ENCODE assay signal across 8 cellular contexts in genomic region chr1:230976825-230977747, GRCh38. TPM values are rescaled to one million over a fixed set of nuclear protein-coding genes. Genes with fewer than 3 reads are reported as not detected.
DNase-seq lines count a peak whose midpoint lies in the region; ATAC-seq and TF ChIP-seq lines count a peak whose summit lies in the region.

No MANE protein-coding gene starts in this region.

- TF ChIP-seq POLR2A in uterus (IDR thresholded peaks at IDR 0.05): no peak

- DNase-seq in Kasumi-1 (lab: John Stamatoyannopoulos, UW) (peak; percentile 19 to 44), lower lobe of right lung (no peak), uterus (no peak), left lobe of liver (ENCODE audit: low spot score) (no peak)
- DNase-seq in activated effector memory CD4-positive, alpha-beta T cell treated with Interleukin-2 at 50 U/mL for 16 hours: peak; percentile 12

- intact Hi-C loops in lower lobe of right lung (cut with DNase I) (no loop called here), uterus (cut with DNase I; ENCODE audit: low total_unique reads) (no loop called here)

- H3K27me3 ChIP-seq in lower lobe of right lung (ENCODE audit: low read depth) (no peaks in the 10 kb centered on the region), uterus (no peaks in the 10 kb centered on the region)

- ATAC-seq in lower lobe of right lung (no peak), GM18867 (IDR thresholded peaks at IDR 0.05; ENCODE audit: unreplicated experiment) (no peak), GM18502 (IDR thresholded peaks at IDR 0.05; ENCODE audit: poor library complexity, unreplicated experiment) (no peak), left lobe of liver (no peak)

- peaks cover 49% of the 10 kb centered on the region for H3K4me1 ChIP-seq in lower lobe of right lung
- peaks cover 4 to 8% of the 10 kb centered on the region in 2 donors for H3K4me1 ChIP-seq in uterus

- H3K27ac ChIP-seq in C4-2B: peak overlapping the region; percentile 82; the same call in 1 of the 2 replicates
- peak overlapping the region; percentile 78 for H3K27ac ChIP-seq in lower lobe of right lung
- H3K27ac ChIP-seq in uterus: peak overlapping the region in 1 of 2 donors; percentile 51

- H3K36me3 ChIP-seq in lower lobe of right lung: peaks cover 24% of the 10 kb centered on the region
- no peaks in the 10 kb centered on the region for H3K36me3 ChIP-seq in uterus

- H3K9me3 ChIP-seq in lower lobe of right lung: no peaks in the 10 kb centered on the region
- H3K9me3 ChIP-seq in uterus: no peaks in the 10 kb centered on the region

- TF ChIP-seq CTCF in C4-2B (conservative IDR thresholded peaks at IDR 0.05) (no peak), lower lobe of right lung (IDR thresholded peaks at IDR 0.05) (no peak), uterus (IDR thresholded peaks at IDR 0.05) (no peak)

- H3K4me3 ChIP-seq in lower lobe of right lung (peak overlapping the region; percentile 73), uterus (peak overlapping the region; percentile 59 to 90)

RNA-seq across cellular contexts. Expression of gene TTC13, which starts 1.6 kb away (rescaled TPM):
- total RNA-seq in lower lobe of right lung (17.0 TPM), uterus (10 to 100 TPM in 3 of 4 donors, 1 to 10 TPM in 1; 6.9 to 49.1 (median 30.0) TPM), left lobe of liver (7.5 TPM)

RNA-seq across cellular contexts. Expression of gene ARV1, which starts 1.8 kb away (rescaled TPM):
- total RNA-seq in lower lobe of right lung (18.4 TPM), uterus (10 to 100 TPM in 3 of 4 donors, 1 to 10 TPM in 1; 3.6 to 15.9 (median 13.5) TPM), left lobe of liver (10.6 TPM)

Comparison
In these comparisons a context has a peak if more than half of its experiments do, and no peak if none do; other contexts are left out.
1. DNase-seq: peak in Kasumi-1 (2 of 2) and activated effector memory CD4-positive, alpha-beta T cell treated with Interleukin-2 at 50 U/mL for 16 hours (single experiment); none in lower lobe of right lung (single experiment), uterus (0 of 2) and left lobe of liver (single experiment).